ENCODE assay signal across 1 cellular context in genomic region chr17:42438600-42439567, GRCh38.
TF ChIP-seq lines count a peak whose summit lies in the region.

No MANE protein-coding gene starts in this region.

TF ChIP-seq in K562, 482 proteins besides CTCF, POLR2A, EP300 and RAD21 (continued from another document):
- TF ChIP-seq JUND (IDR thresholded peaks at IDR 0.05; ENCODE audit: borderline replicate concordance, low read depth, low read length) (no peak), JUND (tag; IDR thresholded peaks at IDR 0.05; ENCODE audit: borderline replicate concordance, low read depth, low read length) (no peak), XRCC3 (IDR thresholded peaks at IDR 0.05) (no peak), E2F8 (IDR thresholded peaks at IDR 0.05; ENCODE audit: low read depth, partially characterized antibody) (no peak), DIDO1 (tag; IDR thresholded peaks at IDR 0.05; ENCODE audit: low read depth) (no peak), MED1 (CRISPR knock-in tag; IDR thresholded peaks at IDR 0.05; ENCODE audit: borderline replicate concordance) (no peak), RHOXF2B (CRISPR knock-in tag; conservative IDR thresholded peaks at IDR 0.05) (no peak), TGIF2 (CRISPR knock-in tag; IDR thresholded peaks at IDR 0.05) (no peak), ZNF444 (CRISPR knock-in tag; IDR thresholded peaks at IDR 0.05) (no peak)
